22 cellular contexts compared by ENCODE assay signal in genomic region chr1:73160759-73161158, GRCh38.
DNase-seq lines count a peak whose midpoint lies in the region; ATAC-seq and TF ChIP-seq lines count a peak whose summit lies in the region.
"Had no signal": no experiment of that assay in that cellular context is flagged by ENCODE, and none has a peak within 500 bp of the region (broad histone marks: within the 10 kb centered on the region; RNA-seq: fewer than 3 reads in every experiment).

No MANE protein-coding gene starts in this region.

- no peak overlapping the region for H3K23ac ChIP-seq in neuronal stem cell (ENCODE audit: low read depth, low read length, poor library complexity)

- H2BK5ac ChIP-seq in neuronal stem cell (ENCODE audit: low read length), result no peak overlapping the region

- CTCF ChIA-PET in SK-N-SH (lab: Yijun Ruan, JAX), result no interaction called here

- H3K9me3 ChIP-seq in DND-41 (ENCODE audit: insufficient read depth, low read length, severe bottlenecking), result no peaks in the 10 kb centered on the region
- no peaks in the 10 kb centered on the region for H3K9me3 ChIP-seq in neuronal stem cell (replicated peaks in 1 of 2; ENCODE audit: control insufficient read depth in 2 of 2, insufficient read depth in 1 of 2, low read depth in 1 of 2, low read length in 2 of 2)
- no peaks in the 10 kb centered on the region for H3K9me3 ChIP-seq in SK-N-SH
- H3K9me3 ChIP-seq: A549; BE2C; BLaER1 treated with 17β-estradiol and CSF1 and Interleukin-3, amounts not matched to agents 10 nM and 100 nM had no signal

- WGBS in neuronal stem cell (ENCODE audit: extremely low coverage in 2 of 2, insufficient read length in 2 of 2, insufficient replicate concordance in 1 of 2), 2 donors, result no CpG with 5 or more reads among the region's 1 CpG
- WGBS in SK-N-SH (ENCODE audit: low lambda C conversion rate), result 45% methylated on average over 1 of the region's 1 CpG

- no peak overlapping the region for H3K9ac ChIP-seq in DND-41 (ENCODE audit: low read depth, low read length)
- no peak overlapping the region for H3K9ac ChIP-seq in neuronal stem cell (ENCODE audit: low read depth, low read length, poor library complexity)
- H3K9ac ChIP-seq in SK-N-SH, result no peak overlapping the region
- H3K9ac ChIP-seq: BLaER1 treated with 17β-estradiol and CSF1 and Interleukin-3, amounts not matched to agents 10 nM and 100 nM had no signal

- H2AFZ ChIP-seq in DND-41 (ENCODE audit: low read depth, low read length) (0 out of 2 replicates have a peak overlapping the region, but pooled peaks have one; percentile 11), neuronal stem cell (ENCODE audit: low read length) (peak overlapping the region; percentile 37), SK-N-SH (ENCODE audit: low read depth) (no peak overlapping the region)

- H2BK12ac ChIP-seq in neuronal stem cell (ENCODE audit: low read length), result no peak overlapping the region

- H3K79me2 ChIP-seq in DND-41 (ENCODE audit: insufficient read depth, low read length), result no peaks in the 10 kb centered on the region
- no peaks in the 10 kb centered on the region for H3K79me2 ChIP-seq in SK-N-SH (ENCODE audit: insufficient read depth)

- no peak overlapping the region for H4K8ac ChIP-seq in neuronal stem cell (ENCODE audit: low read depth, low read length)

- no peaks in the 10 kb centered on the region for H3K9me2 ChIP-seq in SK-N-SH

- H4K20me1 ChIP-seq in DND-41 (ENCODE audit: insufficient read depth, low read length) (no peaks in the 10 kb centered on the region), SK-N-SH (ENCODE audit: insufficient read depth) (no peaks in the 10 kb centered on the region)
- H4K20me1 ChIP-seq: BLaER1 treated with 17β-estradiol and CSF1 and Interleukin-3, amounts not matched to agents 10 nM and 100 nM had no signal

- H2BK15ac ChIP-seq in neuronal stem cell (ENCODE audit: low read length), result no peak overlapping the region

- no peaks in the 10 kb centered on the region for H3K27me3 ChIP-seq in DND-41 (ENCODE audit: insufficient read depth, low read length, poor library complexity)
- no peaks in the 10 kb centered on the region for H3K27me3 ChIP-seq in neuronal stem cell (ENCODE audit: control insufficient read depth in 3 of 3, insufficient read depth in 3 of 3, low read depth in 1 of 3, low read length in 3 of 3)
- no peaks in the 10 kb centered on the region for H3K27me3 ChIP-seq in SK-N-SH (ENCODE audit: insufficient read depth)
- H3K27me3 ChIP-seq: BE2C; BLaER1 treated with 17β-estradiol and CSF1 and Interleukin-3, amounts not matched to agents 10 nM and 100 nM had no signal

- H3K4me3 ChIP-seq in DND-41 (ENCODE audit: low read depth in 1 of 2, low read length in 2 of 2) (no peak overlapping the region), neuronal stem cell (ENCODE audit: low read length in 2 of 2) (no peak overlapping the region), SK-N-SH (ENCODE audit: low read depth in 2 of 2, low read length in 1 of 2) (no peak overlapping the region)
- H3K4me3 ChIP-seq: A549; BLaER1 treated with 17β-estradiol and CSF1 and Interleukin-3, amounts not matched to agents 10 nM and 100 nM had no signal

- no peak for TF ChIP-seq EP300 in SK-N-SH (IDR thresholded peaks at IDR 0.05; ENCODE audit: borderline replicate concordance in 1 of 2, low read depth in 1 of 2, low read length in 1 of 2)

- ATAC-seq in DND-41 (ENCODE audit: insufficient read depth, low read depth) (no peak), HG03432 (IDR thresholded peaks at IDR 0.05; ENCODE audit: unreplicated experiment) (no peak), omental fat pad (ENCODE audit: low FRiP score) (no peak)
- ATAC-seq: A549 had no signal

- H3K79me1 ChIP-seq in neuronal stem cell (ENCODE audit: low read depth, low read length), result no peaks in the 10 kb centered on the region

- no peak overlapping the region for H4K91ac ChIP-seq in neuronal stem cell (ENCODE audit: low read depth, low read length, poor library complexity)

- no peak overlapping the region for H3K4ac ChIP-seq in neuronal stem cell (ENCODE audit: low read length)

- H3K4me2 ChIP-seq in DND-41 (ENCODE audit: insufficient read depth, low read length) (no peak overlapping the region), neuronal stem cell (ENCODE audit: insufficient read depth, low read length, poor library complexity, severe bottlenecking) (no peak overlapping the region), SK-N-SH (no peak overlapping the region)
- H3K4me2 ChIP-seq: A549; BLaER1 treated with 17β-estradiol and CSF1 and Interleukin-3, amounts not matched to agents 10 nM and 100 nM had no signal

- DNase-seq in DND-41, result no peak
- DNase-seq in HT1080 (ENCODE audit: low read depth), result peak; percentile 52
- DNase-seq in NCI-H526 treated with DMSO at 0.1 percent for 48 hours (lab: John Stamatoyannopoulos, UW), result peak; percentile 71
- DNase-seq in neuronal stem cell (ENCODE audit: low spot score), result no peak
- DNase-seq in omental fat pad (ENCODE audit: low spot score), result no peak
- DNase-seq in SK-N-SH, result no peak
- DNase-seq: 8988T; ACHN; AML-193; BE2C; Calu3; CD4-positive, alpha-beta T cell; CD8-positive, alpha-beta memory T cell; COR-L47; DMS53; DMS79 treated with DMSO at 0.1 percent for 48 hours; GOT3; H7; HCEC 1CT had no signal

- no peak overlapping the region for H2AK5ac ChIP-seq in neuronal stem cell (ENCODE audit: low read depth, low read length)

- TF ChIP-seq CTCF in DND-41 (IDR thresholded peaks at IDR 0.05; ENCODE audit: borderline replicate concordance, extremely low read depth, low read length, poor library complexity, severe bottlenecking) (no peak), omental fat pad (IDR thresholded peaks at IDR 0.05) (no peak), SK-N-SH (IDR thresholded peaks at IDR 0.05) (no peak)

- H3K36me3 ChIP-seq in DND-41 (ENCODE audit: insufficient read depth, low read length) (no peaks in the 10 kb centered on the region), neuronal stem cell (replicated peaks in 1 of 2; ENCODE audit: control insufficient read depth in 2 of 2, insufficient read depth in 2 of 2, low read length in 2 of 2) (no peaks in the 10 kb centered on the region), SK-N-SH (replicated peaks in 1 of 2; ENCODE audit: control insufficient read depth in 1 of 2, insufficient read depth in 2 of 2, low read length in 1 of 2) (no peaks in the 10 kb centered on the region)
- H3K36me3 ChIP-seq: BE2C; BLaER1 treated with 17β-estradiol and CSF1 and Interleukin-3, amounts not matched to agents 10 nM and 100 nM had no signal

- H3K4me1 ChIP-seq in DND-41 (ENCODE audit: insufficient read depth, low read length) (no peaks in the 10 kb centered on the region), neuronal stem cell (ENCODE audit: control insufficient read depth in 2 of 2, insufficient read depth in 1 of 2, low read depth in 1 of 2, low read length in 2 of 2) (peaks cover 0 to 10% of the 10 kb centered on the region in 2 donors), SK-N-SH (ENCODE audit: control insufficient read depth in 1 of 2, insufficient read depth in 2 of 2, low read depth in 1 of 2, low read length in 1 of 2) (no peaks in the 10 kb centered on the region)
- H3K4me1 ChIP-seq: A549, BE2C had no signal

- no peak overlapping the region for H2BK120ac ChIP-seq in neuronal stem cell (ENCODE audit: low read depth, low read length)

- POLR2A ChIA-PET in SK-N-SH (lab: Yijun Ruan, JAX), result no interaction called here

- H3K14ac ChIP-seq in neuronal stem cell (ENCODE audit: low read length), result no peak overlapping the region

- no peak for TF ChIP-seq RAD21 in SK-N-SH (IDR thresholded peaks at IDR 0.05; ENCODE audit: low read length)

- no peaks in the 10 kb centered on the region for H3F3A ChIP-seq in SK-N-SH (replicated peaks; ENCODE audit: insufficient read depth)

- H3K18ac ChIP-seq in neuronal stem cell (ENCODE audit: low read length), result no peak overlapping the region

- H3K27ac ChIP-seq in DND-41 (ENCODE audit: low read length), result no peak overlapping the region
- no peak overlapping the region for H3K27ac ChIP-seq in neuronal stem cell (replicated peaks; ENCODE audit: low read length)
- no peak overlapping the region for H3K27ac ChIP-seq in SK-N-SH (ENCODE audit: low read depth in 2 of 2, low read length in 1 of 2)
- H3K27ac ChIP-seq: A549; BLaER1 treated with 17β-estradiol and CSF1 and Interleukin-3, amounts not matched to agents 10 nM and 100 nM had no signal

TF ChIP-seq in SK-N-SH, 30 proteins besides CTCF, POLR2A, EP300 and RAD21 (continues in another document):
- TF ChIP-seq TAF1 (IDR thresholded peaks at IDR 0.05; ENCODE audit: borderline replicate concordance, low read depth, low read length) (no peak), REST (IDR thresholded peaks at IDR 0.05; ENCODE audit: low read depth, low read length) (no peak), MXI1 (IDR thresholded peaks at IDR 0.05; ENCODE audit: low read depth, low read length) (no peak), GABPA (IDR thresholded peaks at IDR 0.05; ENCODE audit: low read depth) (no peak), SIN3A (IDR thresholded peaks at IDR 0.05; ENCODE audit: borderline replicate concordance, low read depth, low read length) (no peak)

Comparison
In these comparisons a context has a peak if more than half of its experiments do, and no peak if none do; other contexts are left out.
1. DNase-seq: peak in HT1080 (single experiment) and NCI-H526 treated with DMSO at 0.1 percent for 48 hours (single experiment); none in DND-41 (single experiment), neuronal stem cell (single experiment), omental fat pad (single experiment) and SK-N-SH (single experiment).